In the genomic region with DNA sequence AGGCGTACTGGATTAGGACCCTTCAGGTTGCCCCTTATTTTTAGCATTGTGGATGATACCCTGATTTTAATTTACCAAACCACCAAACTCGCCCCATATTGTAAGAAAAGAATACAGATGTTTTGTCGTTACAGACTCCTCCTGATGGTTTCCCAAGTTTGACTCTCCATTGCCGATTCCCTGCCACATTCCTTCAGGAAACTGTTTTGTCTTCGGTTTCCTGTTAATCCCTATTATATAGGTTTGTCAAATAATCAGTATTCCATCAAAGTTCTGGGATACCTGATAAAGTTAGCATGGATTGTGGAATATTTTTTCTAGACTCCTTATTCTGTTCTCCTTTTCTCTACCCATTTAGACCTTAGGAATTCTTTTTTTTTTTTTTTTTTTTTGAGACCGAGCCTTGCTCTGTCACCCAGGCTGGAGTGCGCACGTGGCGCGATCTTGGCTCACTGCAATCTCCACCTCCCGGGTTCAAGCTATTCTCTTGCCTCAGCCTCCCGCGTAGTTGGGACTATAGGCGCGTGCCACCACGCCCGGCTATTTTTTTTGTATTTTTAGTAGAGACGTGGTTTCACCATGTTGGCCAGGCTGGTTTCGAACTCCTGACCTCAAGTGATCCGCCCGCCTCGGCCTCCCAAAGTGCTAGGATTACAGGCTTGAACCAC, we compare ENCODE assay signal across 8 cellular contexts. TPM values are rescaled to one million over a fixed set of nuclear protein-coding genes. Genes with fewer than 3 reads are reported as not detected.
DNase-seq lines count a peak whose midpoint lies in the region; ATAC-seq and TF ChIP-seq lines count a peak whose summit lies in the region.
"Not testable (repeated sequence)": the region's sequence is repeated elsewhere in the genome, so short reads cannot be mapped to it uniquely, and the experiment has no call there.

No MANE protein-coding gene starts in this region.

- not testable (repeated sequence) for H3K9me3 Mint-ChIP-seq in activated naive CD4-positive, alpha-beta T cell treated with anti-CD3 and anti-CD28 coated beads, Interleukin-2, amount 50 U/mL, for 24 hours; nephron; stimulated activated naive CD8-positive, alpha-beta T cell treated with anti-CD3 and anti-CD28 coated beads, Interleukin-15, amount 100 ng/mL, for 72 hours

- H3K4me3 Mint-ChIP-seq in activated naive CD4-positive, alpha-beta T cell treated with anti-CD3 and anti-CD28 coated beads, Interleukin-2, amount 50 U/mL, for 24 hours: peak overlapping the region; percentile 100
- peak overlapping the region; percentile 92 to 99 (median 93) for H3K4me3 Mint-ChIP-seq in nephron
- H3K4me3 Mint-ChIP-seq in stimulated activated naive CD8-positive, alpha-beta T cell treated with anti-CD3 and anti-CD28 coated beads, Interleukin-15, amount 100 ng/mL, for 72 hours: peak overlapping the region; percentile 95 to 96

- H3K36me3 ChIP-seq in BE2C; ectodermal cell (ENCODE audit: control insufficient read depth, insufficient read depth, low read length); iPS-15b (ENCODE audit: control insufficient read depth, insufficient read depth, low read length): not testable (repeated sequence)
- peaks cover 26% of the 10 kb centered on the region for H3K36me3 ChIP-seq in RWPE2 (ENCODE audit: low read depth)

- peak overlapping the region; percentile 95 for H3K9ac ChIP-seq in iPS-15b (ENCODE audit: low read depth, low read length)

- H3K4me1 Mint-ChIP-seq in activated naive CD4-positive, alpha-beta T cell treated with anti-CD3 and anti-CD28 coated beads, Interleukin-2, amount 50 U/mL, for 24 hours: peaks cover 46% of the 10 kb centered on the region
- peaks cover 41% of the 10 kb centered on the region for H3K4me1 Mint-ChIP-seq in nephron
- peaks cover 47% of the 10 kb centered on the region for H3K4me1 Mint-ChIP-seq in stimulated activated naive CD8-positive, alpha-beta T cell treated with anti-CD3 and anti-CD28 coated beads, Interleukin-15, amount 100 ng/mL, for 72 hours

- H3K27ac ChIP-seq in RWPE2 (ENCODE audit: poor library complexity, severe bottlenecking) (peak overlapping the region; percentile 58), ectodermal cell (ENCODE audit: insufficient read depth, low read depth, low read length, poor library complexity, severe bottlenecking) (peak overlapping the region; percentile 78)

- not testable (repeated sequence) for H3K27me3 Mint-ChIP-seq in activated naive CD4-positive, alpha-beta T cell treated with anti-CD3 and anti-CD28 coated beads, Interleukin-2, amount 50 U/mL, for 24 hours; nephron (ENCODE audit: low read depth); stimulated activated naive CD8-positive, alpha-beta T cell treated with anti-CD3 and anti-CD28 coated beads, Interleukin-15, amount 100 ng/mL, for 72 hours

- POLR2A ChIA-PET in HEK293T (lab: Yijun Ruan, JAX): interaction anchor here (0.6 to 2.9 kb wide), 14 partner anchors 9 to 110 kb away, joined by 3 to 42 read pairs (median 4); partner anchors contain the start of genes CBX5 and HNRNPA1

- not testable (repeated sequence) for H3K36me3 Mint-ChIP-seq in activated naive CD4-positive, alpha-beta T cell treated with anti-CD3 and anti-CD28 coated beads, Interleukin-2, amount 50 U/mL, for 24 hours; nephron (ENCODE audit: low read depth)

- H3K4me1 ChIP-seq in BE2C; ectodermal cell (ENCODE audit: control insufficient read depth, insufficient read depth, low read length): not testable (repeated sequence)
- H3K4me1 ChIP-seq in RWPE2 (ENCODE audit: insufficient read depth, poor library complexity, severe bottlenecking): peaks cover 44% of the 10 kb centered on the region
- peaks cover 12% of the 10 kb centered on the region for H3K4me1 ChIP-seq in iPS-15b (ENCODE audit: control insufficient read depth, insufficient read depth, low read length)

- 70 to 74% methylated on average over 21 to 22 of the region's 22 CpGs for WGBS in ectodermal cell, 2 experiments

- H3K27ac Mint-ChIP-seq in activated naive CD4-positive, alpha-beta T cell treated with anti-CD3 and anti-CD28 coated beads, Interleukin-2, amount 50 U/mL, for 24 hours: peak overlapping the region; percentile 96
- peak overlapping the region; percentile 96 to 99 (median 98) for H3K27ac Mint-ChIP-seq in nephron
- peak overlapping the region; percentile 98 to 99 for H3K27ac Mint-ChIP-seq in stimulated activated naive CD8-positive, alpha-beta T cell treated with anti-CD3 and anti-CD28 coated beads, Interleukin-15, amount 100 ng/mL, for 72 hours

- CTCF ChIA-PET in HEK293T (lab: Yijun Ruan, JAX): interaction anchor here (0.6 to 2.2 kb wide), 21 partner anchors 8 to 125 kb away, joined by 3 to 21 read pairs (median 4); no protein-coding TSS in a partner anchor

- H3K9me3 ChIP-seq in BE2C; RWPE2 (ENCODE audit: severe bottlenecking); ectodermal cell (ENCODE audit: control insufficient read depth, low read length); iPS-15b (ENCODE audit: control insufficient read depth, insufficient read depth, low read length): not testable (repeated sequence)

- not testable (repeated sequence) for TF ChIP-seq CTCF in BE2C (IDR thresholded peaks at IDR 0.05; ENCODE audit: low read depth, low read length); RWPE2 (IDR thresholded peaks at IDR 0.05; ENCODE audit: poor library complexity, severe bottlenecking); nephron (IDR thresholded peaks at IDR 0.05; ENCODE audit: unreplicated experiment in 3 of 3)

- peak overlapping the region; percentile 92 for H3K4me3 ChIP-seq in BE2C (ENCODE audit: low read depth, low read length)
- H3K4me3 ChIP-seq in RWPE2 (ENCODE audit: severe bottlenecking): peak overlapping the region; percentile 70
- peak overlapping the region; percentile 90 for H3K4me3 ChIP-seq in ectodermal cell (ENCODE audit: insufficient read depth, low read depth, low read length)
- peak overlapping the region; percentile 99 for H3K4me3 ChIP-seq in iPS-15b (ENCODE audit: low read depth, low read length)

- DNase-seq in BE2C; HEK293T (ENCODE audit: extremely low spot score); RWPE2 (ENCODE audit: low spot score); stimulated activated naive CD8-positive, alpha-beta T cell treated with anti-CD3 and anti-CD28 coated beads, Interleukin-15, amount 100 ng/mL, for 72 hours: not testable (repeated sequence)

- not testable (repeated sequence) for H3K27me3 ChIP-seq in BE2C; RWPE2 (ENCODE audit: insufficient read depth, poor library complexity, severe bottlenecking); ectodermal cell (ENCODE audit: control insufficient read depth, insufficient read depth, low read length, poor library complexity, severe bottlenecking); iPS-15b (ENCODE audit: control insufficient read depth, insufficient read depth, low read length)

- ATAC-seq in RWPE2 (ENCODE audit: low read depth); stimulated activated naive CD8-positive, alpha-beta T cell treated with anti-CD3 and anti-CD28 coated beads, Interleukin-15, amount 100 ng/mL, for 72 hours: not testable (repeated sequence)

TF ChIP-seq in HEK293T, 16 proteins besides CTCF, POLR2A, EP300 and RAD21:
- TF ChIP-seq ZNF384 (IDR thresholded peaks at IDR 0.05) (peak; percentile 77), L3MBTL2 (conservative IDR thresholded peaks at IDR 0.05) (peak; percentile 52)

RNA-seq across cellular contexts. Expression of gene COPZ1, which starts 0.6 kb away (rescaled TPM):
- 156 TPM for polyA plus RNA-seq in BE2C (2012; ENCODE audit: insufficient read depth, insufficient read length, low read depth)
- polyA plus RNA-seq in ectodermal cell (2013, experiment 1 of 4): 186 TPM
- polyA plus RNA-seq in ectodermal cell (2013, experiment 2 of 4): 199 TPM
- 131 TPM for polyA plus RNA-seq in ectodermal cell (2013, experiment 3 of 4)
- 163 TPM for polyA plus RNA-seq in ectodermal cell (2013, experiment 4 of 4)

RNA-seq across cellular contexts. Expression of gene NFE2, which starts 24.8 kb away (rescaled TPM):
- polyA plus RNA-seq in BE2C (2012; ENCODE audit: insufficient read depth, insufficient read length, low read depth): 0.97 TPM
- polyA plus RNA-seq in ectodermal cell (2013, experiment 1 of 4): 5.7 TPM
- 5.6 TPM for polyA plus RNA-seq in ectodermal cell (2013, experiment 2 of 4)
- 3.6 TPM for polyA plus RNA-seq in ectodermal cell (2013, experiment 3 of 4)
- polyA plus RNA-seq in ectodermal cell (2013, experiment 4 of 4): 4.4 TPM

RNA-seq across cellular contexts. Expression of gene GPR84, which starts 38.7 kb away (rescaled TPM):
- not detected for polyA plus RNA-seq in BE2C (2012; ENCODE audit: insufficient read depth, insufficient read length, low read depth)
- 0.26 TPM for polyA plus RNA-seq in ectodermal cell (2013, experiment 1 of 4)
- 0.12 TPM for polyA plus RNA-seq in ectodermal cell (2013, experiment 2 of 4)
- not detected for polyA plus RNA-seq in ectodermal cell (2013, experiment 3 of 4)
- polyA plus RNA-seq in ectodermal cell (2013, experiment 4 of 4): 0.20 TPM

RNA-seq across cellular contexts. Expression of gene HNRNPA1, which starts 45.0 kb away (rescaled TPM):
- polyA plus RNA-seq in BE2C (2012; ENCODE audit: insufficient read depth, insufficient read length, low read depth): 1,163 TPM
- polyA plus RNA-seq in ectodermal cell (2013, experiment 1 of 4): 5,033 TPM
- 4,767 TPM for polyA plus RNA-seq in ectodermal cell (2013, experiment 2 of 4)
- polyA plus RNA-seq in ectodermal cell (2013, experiment 3 of 4): 3,463 TPM
- polyA plus RNA-seq in ectodermal cell (2013, experiment 4 of 4): 4,008 TPM

RNA-seq across cellular contexts. Expression of gene CBX5, which starts 45.7 kb away (rescaled TPM):
- 30.1 TPM for polyA plus RNA-seq in BE2C (2012; ENCODE audit: insufficient read depth, insufficient read length, low read depth)
- 223 TPM for polyA plus RNA-seq in ectodermal cell (2013, experiment 1 of 4)
- polyA plus RNA-seq in ectodermal cell (2013, experiment 2 of 4): 250 TPM
- 108 TPM for polyA plus RNA-seq in ectodermal cell (2013, experiment 3 of 4)
- 124 TPM for polyA plus RNA-seq in ectodermal cell (2013, experiment 4 of 4)
